ENCODE assay signal across 9 cellular contexts in the genomic region with DNA sequence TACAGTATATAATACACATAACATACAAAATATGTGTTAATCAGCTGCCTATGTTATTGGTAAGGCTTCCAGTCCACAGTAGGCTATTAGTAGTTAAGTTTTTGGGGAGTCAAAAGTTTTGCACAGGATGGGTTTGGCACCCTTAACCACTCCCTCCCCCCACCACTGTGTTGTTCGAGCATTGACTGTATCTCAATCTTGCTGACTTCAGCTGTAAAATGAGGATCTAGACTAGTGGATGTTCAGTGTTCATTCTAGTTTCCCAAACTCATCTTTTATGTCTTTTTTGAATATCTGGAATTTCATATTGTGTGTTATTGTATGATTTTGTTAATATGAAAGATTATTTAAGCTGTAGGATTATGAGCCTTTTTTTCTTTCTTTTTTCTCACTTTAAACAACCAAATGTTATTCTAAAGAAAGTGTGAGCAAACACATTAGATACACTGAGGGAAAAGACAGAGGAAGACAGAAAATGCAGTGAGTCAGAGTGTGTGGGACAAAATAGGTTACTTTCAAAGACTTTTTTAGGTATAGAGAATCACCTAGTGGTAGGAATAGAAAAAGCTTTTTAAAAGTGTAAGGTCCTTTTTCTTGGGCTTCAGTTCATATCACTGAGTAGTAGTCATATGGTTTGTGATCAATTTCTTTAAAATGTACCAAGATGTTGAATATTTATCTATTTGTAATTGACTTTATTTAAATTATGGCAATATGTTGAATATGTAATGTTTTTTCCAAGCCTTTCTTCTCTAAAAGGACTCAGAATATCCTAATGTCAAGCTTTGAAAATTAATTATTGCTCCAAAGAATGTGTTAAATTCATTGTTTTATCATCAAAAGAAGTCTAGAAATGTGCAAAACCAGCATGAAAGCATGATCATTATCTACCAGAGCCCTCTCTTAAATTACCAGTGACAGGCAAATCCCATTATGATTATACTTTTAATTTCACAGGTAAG. TPM values are rescaled to one million over a fixed set of nuclear protein-coding genes. Genes with fewer than 3 reads are reported as not detected.
A peak's percentile ranks its signal among the peaks of the same experiment; 100 is the strongest.
DNase-seq lines count a peak whose midpoint lies in the region; ATAC-seq and TF ChIP-seq lines count a peak whose summit lies in the region.
"Had no signal": no experiment of that assay in that cellular context is flagged by ENCODE, and none has a peak within 500 bp of the region (broad histone marks: within the 10 kb centered on the region; RNA-seq: fewer than 3 reads in every experiment).

No MANE protein-coding gene starts in this region.

- TF ChIP-seq POLR2A in spleen (IDR thresholded peaks at IDR 0.05) = no peak

- H3K9me3 ChIP-seq in spleen (no peaks in the 10 kb centered on the region), T-helper 17 cell (ENCODE audit: control insufficient read depth, low read length, poor library complexity, severe bottlenecking) (no peaks in the 10 kb centered on the region)

- no peaks in the 10 kb centered on the region for H3K36me3 ChIP-seq in spleen

- peaks cover 4% of the 10 kb centered on the region for H3K4me1 Mint-ChIP-seq in glutamatergic neuron (ENCODE audit: low read depth, unreplicated experiment)
- no peaks in the 10 kb centered on the region for H3K4me1 Mint-ChIP-seq in T-helper 17 cell
- H3K4me1 Mint-ChIP-seq: activated B cell treated with CpG ODN at 0.5 μM for 24 hours had no signal

- H3K27me3 ChIP-seq in spleen (replicated peaks in 1 of 7) = peaks cover 0 to 12% (median 0%) of the 10 kb centered on the region in 7 donors

- H3K27ac Mint-ChIP-seq in glutamatergic neuron (ENCODE audit: unreplicated experiment) (no peak overlapping the region), T-helper 17 cell (no peak overlapping the region)
- H3K27ac Mint-ChIP-seq: activated B cell treated with CpG ODN at 0.5 μM for 24 hours had no signal

- ATAC-seq in GM21515 (IDR thresholded peaks at IDR 0.05; ENCODE audit: unreplicated experiment) (peak; percentile 58), T-helper 17 cell (no peak)

- peak; percentile 97 for TF ChIP-seq CTCF in LNCAP (IDR thresholded peaks at IDR 0.05)
- TF ChIP-seq CTCF in glutamatergic neuron (IDR thresholded peaks at IDR 0.05; ENCODE audit: partially characterized antibody, unreplicated experiment) = peak; percentile 55
- peak in 7 of 11 experiments; percentile 29 to 57 (median 43) for TF ChIP-seq CTCF in spleen (IDR thresholded peaks at IDR 0.05 in 8 of 11, conservative IDR thresholded peaks at IDR 0.05 in 3 of 11)

- DNase-seq in Daoy (ENCODE audit: low read depth) (peak; percentile 59), SKM-1 (lab: John Stamatoyannopoulos, UW; ENCODE audit: unreplicated experiment) (peak; percentile 82), glutamatergic neuron (no peak), spleen (no peak), T-helper 17 cell (no peak), 8988T (no peak)
- DNase-seq: activated B cell treated with CpG ODN at 0.5 μM for 24 hours had no signal

- H3K36me3 Mint-ChIP-seq in glutamatergic neuron (ENCODE audit: unreplicated experiment) = no peaks in the 10 kb centered on the region
- H3K36me3 Mint-ChIP-seq in T-helper 17 cell (ENCODE audit: low read depth) = peaks cover 2% of the 10 kb centered on the region

- no peaks in the 10 kb centered on the region for H3K4me1 ChIP-seq in spleen

- H3K4me3 Mint-ChIP-seq in glutamatergic neuron (ENCODE audit: unreplicated experiment) (no peak overlapping the region), T-helper 17 cell (no peak overlapping the region)
- H3K4me3 Mint-ChIP-seq: activated B cell treated with CpG ODN at 0.5 μM for 24 hours had no signal

- no peaks in the 10 kb centered on the region for H3K27me3 Mint-ChIP-seq in glutamatergic neuron (ENCODE audit: unreplicated experiment)
- H3K27me3 Mint-ChIP-seq in T-helper 17 cell = peaks cover 34% of the 10 kb centered on the region

- WGBS in spleen, 5 donors = 35 to 70% (median 44%) methylated on average over 1 of the region's 1 CpG

- no peaks in the 10 kb centered on the region for H3K9me3 Mint-ChIP-seq in glutamatergic neuron (ENCODE audit: unreplicated experiment)
- H3K9me3 Mint-ChIP-seq: activated B cell treated with CpG ODN at 0.5 μM for 24 hours had no signal

- H3K27ac ChIP-seq in spleen = no peak overlapping the region

- intact Hi-C loops in spleen (cut with DNase I; ENCODE audit: low total_unique reads) = loop anchor here (5.0 kb wide), 1 partner anchor 253 kb away; no protein-coding TSS in a partner anchor

- H3K4me3 ChIP-seq in spleen = no peak overlapping the region

RNA-seq across cellular contexts. Expression of gene CENPF, which starts 17.9 kb away (rescaled TPM):
- 64.2 and 64.3 TPM in 2 replicates for total RNA-seq in Daoy (2014; rRNA removed; shearing (Covaris generic))
- total RNA-seq in glutamatergic neuron (ENCODE audit: unreplicated experiment) (29.3 TPM), spleen (10 to 100 TPM in 2 of 7 donors, 1 to 10 TPM in 5; 2.8 to 12.8 (median 6.5) TPM), T-helper 17 cell (1 to 10 TPM; 2.0 to 3.2 TPM)
- polyA plus RNA-seq in spleen = 1 to 10 TPM; 1.2 to 7.5 (median 1.3) TPM

RNA-seq across cellular contexts. Expression of gene PTPN14, which starts 33.7 kb away (rescaled TPM):
- total RNA-seq in Daoy (2014; rRNA removed; shearing (Covaris generic)) = 16.5 and 23.5 TPM in 2 replicates
- 1.7 TPM for total RNA-seq in glutamatergic neuron (ENCODE audit: unreplicated experiment)
- 10 to 100 TPM; 12.6 to 28.5 (median 21.6) TPM for total RNA-seq in spleen
- polyA plus RNA-seq in spleen = 1 to 10 TPM in 2 of 3 donors, under 1 TPM in 1; 0.83 to 4.0 (median 1.2) TPM
- under 1 TPM in 1 of 2 donors, not detected in 1; 0.05 TPM for total RNA-seq in T-helper 17 cell
- total RNA-seq: activated B cell treated with CpG ODN at 0.5 μM for 24 hours had no signal

Comparison
In these comparisons a context has a peak if more than half of its experiments do, and no peak if none do; other contexts are left out.
1. DNase-seq: peak in Daoy (single experiment) and SKM-1 (single experiment); none in glutamatergic neuron (single experiment), spleen (single experiment), T-helper 17 cell (0 of 3) and 8988T (single experiment).
2. CTCF ChIP-seq: peak in every context shown above with its lines; median percentile 97 in LNCAP; 55 in glutamatergic neuron; 43 in spleen.